Comparison of ENCODE assay signal across 8 cellular contexts in the genomic region with DNA sequence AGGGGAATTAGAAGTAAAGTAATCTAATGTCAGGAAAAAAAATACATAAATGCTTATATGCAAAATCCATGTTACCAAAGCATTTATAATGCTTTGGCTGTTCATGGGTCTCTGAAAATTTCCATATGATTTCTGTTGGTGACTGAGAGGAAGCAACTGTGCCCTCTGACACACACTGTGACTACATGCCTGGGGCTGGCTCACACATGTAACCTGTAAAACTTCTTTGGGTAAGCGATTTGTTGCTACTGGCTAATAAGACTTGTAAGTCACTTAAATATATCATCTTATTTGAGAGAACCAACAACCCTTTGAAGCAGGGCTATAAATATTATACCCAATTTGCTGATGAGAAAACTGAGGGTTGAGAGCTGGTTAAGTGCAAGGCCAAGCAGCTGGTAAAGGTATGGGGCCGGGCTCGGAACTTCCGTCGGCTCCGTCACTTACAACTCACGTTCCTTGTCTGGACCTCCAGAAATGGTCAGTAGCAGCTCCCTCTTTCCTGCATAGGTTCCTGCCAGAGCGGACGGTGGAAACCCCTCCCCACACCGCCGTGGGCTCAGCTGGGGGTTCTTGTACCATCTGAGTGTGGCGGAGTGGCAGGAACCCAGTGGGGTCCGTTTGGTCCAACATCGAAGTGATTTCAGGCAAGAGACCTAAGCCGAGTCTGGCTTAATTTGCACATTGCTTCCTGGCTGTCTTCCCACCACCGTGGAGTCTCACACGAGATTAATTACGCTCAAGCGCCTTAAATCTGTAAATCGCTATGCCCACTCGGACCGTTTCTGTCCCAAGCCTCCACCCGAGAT. TPM values are rescaled to one million over a fixed set of nuclear protein-coding genes. Genes with fewer than 3 reads are reported as not detected.
A peak's percentile ranks its signal among the peaks of the same experiment; 100 is the strongest.
DNase-seq lines count a peak whose midpoint lies in the region; ATAC-seq, FAIRE-seq and TF ChIP-seq lines count a peak whose summit lies in the region.

No MANE protein-coding gene starts in this region.

- H3K4me3 ChIP-seq in GM06990 (replicated peaks; ENCODE audit: low read depth, low read length) (peak overlapping the region; percentile 74), GM12878 (peak overlapping the region; percentile 79), right lobe of liver (peak overlapping the region; percentile 77 to 96 (median 94)), tibial nerve (peak overlapping the region; percentile 67 to 75 (median 73))
- H3K4me3 ChIP-seq in Jurkat, Clone E6-1 (ENCODE audit: low read length) = peak overlapping the region; percentile 84

- peaks cover 32% of the 10 kb centered on the region for H3K79me2 ChIP-seq in GM12878 (ENCODE audit: control insufficient read depth, insufficient read depth, low read length)

- no peak for TF ChIP-seq EP300 in GM12878 (IDR thresholded peaks at IDR 0.05; ENCODE audit: borderline replicate concordance in 1 of 2, control insufficient read depth in 1 of 2, low read depth in 2 of 2, low read length in 2 of 2)
- no peak for TF ChIP-seq EP300 in tibial nerve (IDR thresholded peaks at IDR 0.05)

- SMC1A ChIA-PET in GM12878 (lab: Charles Lee; ENCODE audit: uncharacterized antibody, unreplicated experiment) = interaction anchor here (0.9 to 1.5 kb wide), 3 partner anchors 22 to 41 kb away, joined by 3 to 6 read pairs (median 4); partner anchors contain the start of gene CENPS

- TF ChIP-seq CTCF in GM06990 (IDR thresholded peaks at IDR 0.05; ENCODE audit: insufficient read depth, low read length, poor library complexity, severe bottlenecking) (no peak), GM12878 (IDR thresholded peaks at IDR 0.05 in 2 of 3, conservative IDR thresholded peaks at IDR 0.05 in 1 of 3; ENCODE audit: control insufficient read depth in 2 of 3, extremely low read depth in 1 of 3, insufficient read depth in 1 of 3, low read depth in 3 of 3, low read length in 3 of 3) (no peak), right lobe of liver (IDR thresholded peaks at IDR 0.05) (no peak), tibial nerve (IDR thresholded peaks at IDR 0.05) (no peak), omental fat pad (IDR thresholded peaks at IDR 0.05) (no peak)

- no peaks in the 10 kb centered on the region for H3K9me3 ChIP-seq in GM12878 (replicated peaks; ENCODE audit: control insufficient read depth, insufficient read depth, low read length)
- no peaks in the 10 kb centered on the region for H3K9me3 ChIP-seq in right lobe of liver
- H3K9me3 ChIP-seq in tibial nerve = no peaks in the 10 kb centered on the region

- ATAC-seq in GM12878 = peak; percentile 6
- no peak for ATAC-seq in right lobe of liver
- ATAC-seq in omental fat pad (ENCODE audit: low FRiP score) = no peak

- no peak for TF ChIP-seq POLR2A in GM12878 (IDR thresholded peaks at IDR 0.05; ENCODE audit: low read depth, low read length)
- TF ChIP-seq POLR2A in right lobe of liver (IDR thresholded peaks at IDR 0.05) = no peak
- no peak for TF ChIP-seq POLR2A in tibial nerve (IDR thresholded peaks at IDR 0.05)

- peak overlapping the region; percentile 70 for H3K27ac ChIP-seq in GM12878 (ENCODE audit: control insufficient read depth, insufficient read depth)
- H3K27ac ChIP-seq in right lobe of liver = peak overlapping the region; percentile 33 to 34 (median 34)
- peak overlapping the region; percentile 57 to 82 (median 72) for H3K27ac ChIP-seq in tibial nerve

- no peak for TF ChIP-seq RAD21 in GM12878 (IDR thresholded peaks at IDR 0.05; ENCODE audit: insufficient read depth, low read depth, low read length)

- no peak for DNase-seq in GM06990 (ENCODE audit: extremely low read depth, insufficient read length)
- no peak for DNase-seq in Jurkat, Clone E6-1 (ENCODE audit: low read depth, low spot score)
- no peak for DNase-seq in GM12878 (ENCODE audit: low read depth, low spot score)
- peak in 1 of 3 donors; percentile 51 for DNase-seq in right lobe of liver
- DNase-seq in tibial nerve (ENCODE audit: low spot score in 2 of 2) = no peak
- no peak for DNase-seq in GM19239 (ENCODE audit: insufficient read length, low spot score)
- DNase-seq in omental fat pad (ENCODE audit: low spot score) = no peak
- no peak for DNase-seq in KBM-7

- no peaks in the 10 kb centered on the region for H4K20me1 ChIP-seq in GM12878 (ENCODE audit: control insufficient read depth, insufficient read depth)

- H3K4me2 ChIP-seq in GM12878 (ENCODE audit: control insufficient read depth, insufficient read depth) = peak overlapping the region; percentile 98

- H3K9ac ChIP-seq in GM12878 (ENCODE audit: control insufficient read depth, insufficient read depth, low read length) = peak overlapping the region; percentile 71

- TSS peak; percentile 82 for BruUV-seq in GM12878 (replicated peaks; lab: Mats Ljungman, UMichigan)

- in situ Hi-C loops in GM12878 (cut with MboI) (no loop called here), KBM-7 (cut with MboI; ENCODE audit: low pct_unique_long_range_greater_than_20kb, low sequenced_read_pairs) (no loop called here)

- POLR2A ChIA-PET in GM12878 (lab: Charles Lee) = interaction anchor here (0.7 to 2.6 kb wide), 2 partner anchors 38 to 1147 kb away, joined by 5 to 10 read pairs; no protein-coding TSS in a partner anchor

- 3% methylated on average over 23 of the region's 23 CpGs for WGBS in GM12878 (ENCODE audit: insufficient coverage, insufficient replicate concordance, low lambda C conversion rate, missing lambda C conversion rate)
- WGBS in right lobe of liver (ENCODE audit: insufficient coverage, low coverage, low lambda C conversion rate, missing lambda C conversion rate) = 5% methylated on average over 16 of the region's 23 CpGs
- 8 to 11% methylated on average over 18 to 23 of the region's 23 CpGs for WGBS in tibial nerve, 2 donors

- H3K36me3 ChIP-seq in GM06990 (ENCODE audit: control insufficient read depth, insufficient read depth, low read length) (peaks cover 9% of the 10 kb centered on the region), GM12878 (ENCODE audit: control insufficient read depth in 2 of 2, insufficient read depth in 2 of 2, low read length in 1 of 2) (peaks cover 0 to 10% of the 10 kb centered on the region in 2 experiments; a peak in 3 of 4 replicates), right lobe of liver (peaks cover 0 to 16% (median 2%) of the 10 kb centered on the region in 4 donors), tibial nerve (peaks cover 0 to 32% (median 3%) of the 10 kb centered on the region in 3 donors)

- FAIRE-seq in GM12878 (lab: Jason Lieb, UNC) = no peak
- no peak for FAIRE-seq in GM19239 (lab: Jason Lieb, UNC)

- H3K4me1 ChIP-seq in GM12878 (ENCODE audit: control insufficient read depth, insufficient read depth, low read length) (peaks cover 18% of the 10 kb centered on the region), right lobe of liver (peaks cover 0 to 30% (median 5%) of the 10 kb centered on the region in 4 donors), tibial nerve (peaks cover 0 to 43% (median 14%) of the 10 kb centered on the region in 4 donors)

- CTCF ChIA-PET in GM12878 (lab: Yijun Ruan, JAX) = interaction anchor here (1.8 kb wide), 1 partner anchor 23 kb away, joined by 12 read pairs; no protein-coding TSS in a partner anchor

- intact Hi-C loops in GM12878 (cut with micrococcal nuclease; ENCODE audit: unreplicated experiment) (loop anchor here (10.0 kb wide), 1 partner anchor 1433 kb away; no protein-coding TSS in a partner anchor), right lobe of liver (cut with DNase I) (no loop called here)

- RAD21 ChIA-PET in GM12878 (lab: Charles Lee; ENCODE audit: unreplicated experiment) = interaction anchor here (1.4 to 3.1 kb wide), 2 partner anchors 23 to 41 kb away, joined by 3 to 14 read pairs; partner anchors contain the start of gene CENPS

- peak overlapping the region; percentile 79 for H2AFZ ChIP-seq in GM12878 (ENCODE audit: control insufficient read depth, low read depth, low read length)

- H3K27me3 ChIP-seq in GM06990 (replicated peaks; ENCODE audit: control insufficient read depth, insufficient read depth, low read length) (no peaks in the 10 kb centered on the region), GM12878 (replicated peaks in 1 of 2; ENCODE audit: control insufficient read depth in 2 of 2, insufficient read depth in 2 of 2, low read length in 1 of 2) (no peaks in the 10 kb centered on the region), right lobe of liver (no peaks in the 10 kb centered on the region), tibial nerve (no peaks in the 10 kb centered on the region)

RNA-seq across cellular contexts. Expression of gene DFFA, which starts 0.7 kb away (rescaled TPM):
- polyA plus RNA-seq in Jurkat, Clone E6-1 (2012; ENCODE audit: insufficient read depth, insufficient read length) = 50.4 TPM
- 39.4 and 39.5 TPM in 2 replicates for total RNA-seq in GM12878 (2013; cell fraction: nucleolus; rRNA removed)
- total RNA-seq in GM12878 (2014; rRNA removed) (41.2 and 43.3 TPM in 2 replicates), GM12878 (2014; rRNA removed; fragmentation: Illumina TruSeq; extraction: Trizol) (43.0 and 49.2 TPM in 2 replicates), GM12878 (2021) (56.0 and 56.4 TPM in 2 replicates), right lobe of liver (10 to 100 TPM; 14.1 to 24.8 (median 16.9) TPM), tibial nerve (10 to 100 TPM; 14.9 to 19.5 (median 18.9) TPM), omental fat pad (10 to 100 TPM; 17.8 to 27.2 (median 21.6) TPM)
- 14.8 TPM for polyA plus RNA-seq in GM12878 (2011; ENCODE audit: low read depth)
- polyA plus RNA-seq in GM12878 (2011; rRNA removed) (32.8 and 38.1 TPM in 2 replicates), GM12878 (2014; fragmentation: Illumina TruSeq; extraction: Trizol) (31.7 and 37.4 TPM in 2 replicates), GM12878 (2014; fragmentation: Nextera tagmentation; extraction: Ambion mirVana) (10 to 100 TPM; 55.6 to 57.3 TPM), GM12878 (2014; rRNA removed) (36.1 and 41.1 TPM in 2 replicates), GM12878 (2016; fragmentation: Nextera tagmentation; extraction: Ambion mirVana) (10 to 100 TPM; 78.8 to 83.8 TPM)
- 33.6 and 35.5 TPM in 2 replicates for polyA plus RNA-seq in GM12878 (2011; cell fraction: cytosol; rRNA removed)
- polyA plus RNA-seq in GM12878 (2011; cell fraction: nucleus; rRNA removed) = 13.9 and 15.4 TPM in 2 replicates
- 21.9 and 23.7 TPM in 2 replicates for polyA plus RNA-seq in GM12878 (2012)
- 53.0 and 57.9 TPM in 2 replicates for polyA minus RNA-seq in GM12878 (2011; rRNA and poly(A)+ RNA removed)
- polyA minus RNA-seq in GM12878 (2011; cell fraction: cytosol; rRNA and poly(A)+ RNA removed) = 11.3 and 12.0 TPM in 2 replicates
- 5.2 and 7.7 TPM in 2 replicates for polyA minus RNA-seq in GM12878 (2011; cell fraction: nucleus; rRNA and poly(A)+ RNA removed)

RNA-seq across cellular contexts. Expression of gene PEX14, which starts 3.1 kb away (rescaled TPM):
- polyA plus RNA-seq in Jurkat, Clone E6-1 (2012; ENCODE audit: insufficient read depth, insufficient read length) = 22.4 TPM
- 20.9 and 23.3 TPM in 2 replicates for total RNA-seq in GM12878 (2013; cell fraction: nucleolus; rRNA removed)
- total RNA-seq in GM12878 (2014; rRNA removed) = 14.1 and 14.6 TPM in 2 replicates
- 7.6 and 11.3 TPM in 2 replicates for total RNA-seq in GM12878 (2014; rRNA removed; fragmentation: Illumina TruSeq; extraction: Trizol)
- 21.5 and 21.9 TPM in 2 replicates for total RNA-seq in GM12878 (2021)
- polyA plus RNA-seq in GM12878 (2011; ENCODE audit: low read depth) = 5.1 TPM
- 4.0 and 6.0 TPM in 2 replicates for polyA plus RNA-seq in GM12878 (2011; rRNA removed)
- polyA plus RNA-seq in GM12878 (2011; cell fraction: cytosol; rRNA removed) = 8.3 and 10.1 TPM in 2 replicates
- 19.6 and 30.4 TPM in 2 replicates for polyA plus RNA-seq in GM12878 (2011; cell fraction: nucleus; rRNA removed)
- 15.9 and 16.2 TPM in 2 replicates for polyA plus RNA-seq in GM12878 (2012)
- polyA plus RNA-seq in GM12878 (2014; fragmentation: Illumina TruSeq; extraction: Trizol) = 3.3 and 10.7 TPM in 2 replicates
- polyA plus RNA-seq in GM12878 (2014; fragmentation: Nextera tagmentation; extraction: Ambion mirVana) = 1 to 10 TPM; 1.4 to 1.5 TPM
- 12.8 and 15.6 TPM in 2 replicates for polyA plus RNA-seq in GM12878 (2014; rRNA removed)
- 10 to 100 TPM; 20.6 to 23.2 TPM for polyA plus RNA-seq in GM12878 (2016; fragmentation: Nextera tagmentation; extraction: Ambion mirVana)
- 3.2 and 8.4 TPM in 2 replicates for polyA minus RNA-seq in GM12878 (2011; rRNA and poly(A)+ RNA removed)
- polyA minus RNA-seq in GM12878 (2011; cell fraction: cytosol; rRNA and poly(A)+ RNA removed) = 5.2 and 7.4 TPM in 2 replicates
- polyA minus RNA-seq in GM12878 (2011; cell fraction: nucleus; rRNA and poly(A)+ RNA removed) = 8.6 and 14.5 TPM in 2 replicates
- total RNA-seq in right lobe of liver = 10 to 100 TPM; 10.5 to 26.5 (median 16.5) TPM
- total RNA-seq in tibial nerve = 10 to 100 TPM; 14.4 to 21.8 (median 18.2) TPM
- total RNA-seq in omental fat pad = 10 to 100 TPM; 10.6 to 19.6 (median 13.9) TPM

RNA-seq across cellular contexts. Expression of gene CORT, which starts 21.8 kb away (rescaled TPM):
- not detected for polyA plus RNA-seq in Jurkat, Clone E6-1 (2012; ENCODE audit: insufficient read depth, insufficient read length)
- 0.63 and 0.91 TPM in 2 replicates for total RNA-seq in GM12878 (2013; cell fraction: nucleolus; rRNA removed)
- total RNA-seq in GM12878 (2014; rRNA removed) = 0.23 and 0.27 TPM in 2 replicates
- total RNA-seq in GM12878 (2014; rRNA removed; fragmentation: Illumina TruSeq; extraction: Trizol) = 0.18 TPM in 1 of 2 replicates, not detected in the other
- total RNA-seq in GM12878 (2021) = 0.49 TPM in 1 of 2 replicates, not detected in the other
- 0.33 TPM for polyA plus RNA-seq in GM12878 (2011; ENCODE audit: low read depth)
- 0.10 and 0.12 TPM in 2 replicates for polyA plus RNA-seq in GM12878 (2011; rRNA removed)
- 0.18 TPM in 1 of 2 replicates, not detected in the other for polyA plus RNA-seq in GM12878 (2011; cell fraction: cytosol; rRNA removed)
- polyA plus RNA-seq in GM12878 (2011; cell fraction: nucleus; rRNA removed) = 0.34 TPM in 1 of 2 replicates, not detected in the other
- polyA plus RNA-seq in GM12878 (2012) = 0.18 and 0.27 TPM in 2 replicates
- polyA plus RNA-seq in GM12878 (2014; fragmentation: Illumina TruSeq; extraction: Trizol) = 0.09 and 0.57 TPM in 2 replicates
- polyA plus RNA-seq in GM12878 (2014; fragmentation: Nextera tagmentation; extraction: Ambion mirVana) = under 1 TPM in 1 of 2 experiments, not detected in 1; 0.09 TPM
- polyA plus RNA-seq in GM12878 (2014; rRNA removed) = 0.32 TPM in 1 of 2 replicates, not detected in the other
- polyA plus RNA-seq in GM12878 (2016; fragmentation: Nextera tagmentation; extraction: Ambion mirVana) = under 1 TPM; 0.33 to 0.38 TPM
- polyA minus RNA-seq in GM12878 (2011; rRNA and poly(A)+ RNA removed) = 0.21 TPM in 1 of 2 replicates, not detected in the other
- not detected in 2 replicates for polyA minus RNA-seq in GM12878 (2011; cell fraction: cytosol; rRNA and poly(A)+ RNA removed)
- polyA minus RNA-seq in GM12878 (2011; cell fraction: nucleus; rRNA and poly(A)+ RNA removed) = not detected in 2 replicates
- under 1 TPM in 1 of 6 experiments, not detected in 5; 0.17 TPM for total RNA-seq in right lobe of liver
- total RNA-seq in tibial nerve = 1 to 10 TPM in 1 of 4 donors, not detected in 3; 1.7 TPM
- total RNA-seq in omental fat pad = 1 to 10 TPM in 1 of 4 donors, not detected in 3; 1.7 TPM

RNA-seq across cellular contexts. Expression of gene CENPS, which starts 41.4 kb away (rescaled TPM):
- polyA plus RNA-seq in Jurkat, Clone E6-1 (2012; ENCODE audit: insufficient read depth, insufficient read length) = 71.2 TPM
- total RNA-seq in GM12878 (2013; cell fraction: nucleolus; rRNA removed) = 3.0 and 6.2 TPM in 2 replicates
- total RNA-seq in GM12878 (2014; rRNA removed) (10.5 and 13.3 TPM in 2 replicates), GM12878 (2014; rRNA removed; fragmentation: Illumina TruSeq; extraction: Trizol) (20.7 and 21.7 TPM in 2 replicates), GM12878 (2021) (16.3 and 17.7 TPM in 2 replicates), right lobe of liver (1 to 10 TPM; 1.8 to 9.3 (median 5.7) TPM), tibial nerve (10 to 100 TPM in 2 of 4 donors, 1 to 10 TPM in 2; 3.3 to 15.3 (median 8.6) TPM), omental fat pad (1 to 10 TPM; 3.5 to 5.4 (median 4.3) TPM)
- polyA plus RNA-seq in GM12878 (2011; ENCODE audit: low read depth) = 6.8 TPM
- polyA plus RNA-seq in GM12878 (2011; rRNA removed) (9.4 and 15.0 TPM in 2 replicates), GM12878 (2014; fragmentation: Illumina TruSeq; extraction: Trizol) (13.3 and 15.8 TPM in 2 replicates), GM12878 (2014; fragmentation: Nextera tagmentation; extraction: Ambion mirVana) (10 to 100 TPM; 10.9 to 17.5 TPM), GM12878 (2014; rRNA removed) (13.7 and 14.3 TPM in 2 replicates), GM12878 (2016; fragmentation: Nextera tagmentation; extraction: Ambion mirVana) (10 to 100 TPM; 46.2 to 51.7 TPM)
- polyA plus RNA-seq in GM12878 (2011; cell fraction: cytosol; rRNA removed) = 7.1 and 8.1 TPM in 2 replicates
- polyA plus RNA-seq in GM12878 (2011; cell fraction: nucleus; rRNA removed) = 4.9 and 5.6 TPM in 2 replicates
- 11.6 and 12.7 TPM in 2 replicates for polyA plus RNA-seq in GM12878 (2012)
- 2.3 and 2.9 TPM in 2 replicates for polyA minus RNA-seq in GM12878 (2011; rRNA and poly(A)+ RNA removed)
- polyA minus RNA-seq in GM12878 (2011; cell fraction: cytosol; rRNA and poly(A)+ RNA removed) = 1.9 and 2.6 TPM in 2 replicates
- 2.1 and 6.8 TPM in 2 replicates for polyA minus RNA-seq in GM12878 (2011; cell fraction: nucleus; rRNA and poly(A)+ RNA removed)
